In genomic region chr9:107733530-107733907, GRCh38 we compare ENCODE assay signal across 9 cellular contexts.
DNase-seq lines count a peak whose midpoint lies in the region; ATAC-seq lines count a peak whose summit lies in the region.
"Had no signal": no experiment of that assay in that cellular context is flagged by ENCODE, and none has a peak within 500 bp of the region (broad histone marks: within the 10 kb centered on the region; RNA-seq: fewer than 3 reads in every experiment).

No MANE protein-coding gene starts in this region.

- H3K27ac ChIP-seq in angular gyrus (ENCODE audit: low read depth, low read length), result peak overlapping the region; percentile 68

- no peak overlapping the region for H3K4me3 Mint-ChIP-seq in stimulated activated effector memory CD8-positive, alpha-beta T cell treated with anti-CD3 and anti-CD28 coated beads, Interleukin-12 subunit alpha, Interleukin-12 subunit beta, amount 100 ng/mL, for 72 hours
- H3K4me3 Mint-ChIP-seq in activated naive CD8-positive, alpha-beta T cell treated with anti-CD3 and anti-CD28 coated beads for 36 hours, result no peak overlapping the region

- ATAC-seq in left cardiac atrium, result peak; percentile 69 to 71
- ATAC-seq in sciatic nerve, result peak; percentile 74
- no peak for ATAC-seq in stimulated activated effector memory CD8-positive, alpha-beta T cell treated with anti-CD3 and anti-CD28 coated beads, Interleukin-12 subunit alpha, Interleukin-12 subunit beta, amount 100 ng/mL, for 72 hours

- H3K27ac Mint-ChIP-seq in stimulated activated effector memory CD8-positive, alpha-beta T cell treated with anti-CD3 and anti-CD28 coated beads, Interleukin-12 subunit alpha, Interleukin-12 subunit beta, amount 100 ng/mL, for 72 hours, result no peak overlapping the region
- no peak overlapping the region for H3K27ac Mint-ChIP-seq in activated naive CD8-positive, alpha-beta T cell treated with anti-CD3 and anti-CD28 coated beads for 36 hours

- peaks cover 3% of the 10 kb centered on the region for H3K9me3 Mint-ChIP-seq in stimulated activated effector memory CD8-positive, alpha-beta T cell treated with anti-CD3 and anti-CD28 coated beads, Interleukin-12 subunit alpha, Interleukin-12 subunit beta, amount 100 ng/mL, for 72 hours
- no peaks in the 10 kb centered on the region for H3K9me3 Mint-ChIP-seq in activated naive CD8-positive, alpha-beta T cell treated with anti-CD3 and anti-CD28 coated beads for 36 hours

- intact Hi-C loops in left cardiac atrium (cut with DNase I) (no loop called here), sciatic nerve (cut with DNase I) (no loop called here)

- peak; percentile 44 for DNase-seq in EH (ENCODE audit: low read depth)
- DNase-seq in left cardiac atrium, result peak; percentile 69
- DNase-seq in sciatic nerve (ENCODE audit: low spot score), result no peak
- DNase-seq in stimulated activated effector memory CD8-positive, alpha-beta T cell treated with anti-CD3 and anti-CD28 coated beads, Interleukin-12 subunit alpha, Interleukin-12 subunit beta, amount 100 ng/mL, for 72 hours (ENCODE audit: low spot score in 2 of 2), result no peak
- no peak for DNase-seq in GOT3 (lab: John Stamatoyannopoulos, UW)
- no peak for DNase-seq in activated naive CD8-positive, alpha-beta T cell treated with anti-CD3 and anti-CD28 coated beads for 36 hours
- DNase-seq in middle frontal gyrus (ENCODE audit: extremely low spot score, low spot score), result no peak
- DNase-seq: activated CD4-positive, CD25-positive, alpha-beta regulatory T cell had no signal

- H3K27me3 Mint-ChIP-seq in activated naive CD8-positive, alpha-beta T cell treated with anti-CD3 and anti-CD28 coated beads for 36 hours, result no peaks in the 10 kb centered on the region

- no peaks in the 10 kb centered on the region for H3K36me3 Mint-ChIP-seq in stimulated activated effector memory CD8-positive, alpha-beta T cell treated with anti-CD3 and anti-CD28 coated beads, Interleukin-12 subunit alpha, Interleukin-12 subunit beta, amount 100 ng/mL, for 72 hours
- H3K36me3 Mint-ChIP-seq in activated naive CD8-positive, alpha-beta T cell treated with anti-CD3 and anti-CD28 coated beads for 36 hours, result no peaks in the 10 kb centered on the region

- H3K4me1 Mint-ChIP-seq in stimulated activated effector memory CD8-positive, alpha-beta T cell treated with anti-CD3 and anti-CD28 coated beads, Interleukin-12 subunit alpha, Interleukin-12 subunit beta, amount 100 ng/mL, for 72 hours, result no peaks in the 10 kb centered on the region
- no peaks in the 10 kb centered on the region for H3K4me1 Mint-ChIP-seq in activated naive CD8-positive, alpha-beta T cell treated with anti-CD3 and anti-CD28 coated beads for 36 hours

Comparison
In these comparisons a context has a peak if more than half of its experiments do, and no peak if none do; other contexts are left out.
1. DNase-seq: peak in EH (single experiment) and left cardiac atrium (single experiment); none in sciatic nerve (single experiment), stimulated activated effector memory CD8-positive, alpha-beta T cell treated with anti-CD3 and anti-CD28 coated beads, Interleukin-12 subunit alpha, Interleukin-12 subunit beta, amount 100 ng/mL, for 72 hours (0 of 2), GOT3 (single experiment), activated naive CD8-positive, alpha-beta T cell treated with anti-CD3 and anti-CD28 coated beads for 36 hours (single experiment) and middle frontal gyrus (single experiment).